In the genomic region with DNA sequence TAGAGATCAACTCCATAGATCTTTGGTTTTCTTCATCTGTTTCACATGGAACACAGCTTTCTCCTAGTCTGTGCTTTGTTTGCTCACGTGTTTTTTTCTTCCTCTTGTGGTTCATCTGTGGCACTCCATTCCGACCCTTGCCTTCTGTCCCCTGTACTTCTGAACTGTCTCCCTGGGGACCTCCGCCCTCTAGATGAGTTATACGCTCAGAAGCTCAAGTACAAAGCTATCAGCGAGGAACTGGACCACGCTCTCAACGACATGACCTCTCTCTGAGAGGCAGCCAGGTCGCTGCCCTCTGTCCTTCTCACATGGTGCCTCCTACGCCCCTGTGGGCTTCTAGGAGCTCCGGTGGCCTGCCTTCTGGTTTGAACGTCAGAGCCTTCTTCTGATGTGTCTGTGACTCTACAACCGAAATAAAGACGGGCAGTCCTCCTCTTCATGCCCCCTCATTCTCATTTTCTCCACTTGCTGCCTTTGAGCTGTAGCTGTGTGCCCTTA, we compare ENCODE assay signal across 1 cellular context.
TF ChIP-seq lines count a peak whose summit lies in the region.

No MANE protein-coding gene starts in this region.

TF ChIP-seq in HepG2, 621 proteins besides CTCF, POLR2A, EP300 and RAD21 (continues in another document):
- TF ChIP-seq FOXM1 (CRISPR knock-in tag; IDR thresholded peaks at IDR 0.05) (no peak), ZNF138 (CRISPR knock-in tag; IDR thresholded peaks at IDR 0.05; ENCODE audit: low read depth) (no peak), NCOR1 (IDR thresholded peaks at IDR 0.05; ENCODE audit: borderline replicate concordance, low read length) (0 out of 2 replicates have a peak, but pooled peaks have one; percentile 58), ZNF333 (CRISPR knock-in tag; IDR thresholded peaks at IDR 0.05; ENCODE audit: borderline replicate concordance) (no peak), ZNF264 (CRISPR knock-in tag; IDR thresholded peaks at IDR 0.05) (no peak), FOXK1 (CRISPR knock-in tag; IDR thresholded peaks at IDR 0.05; ENCODE audit: borderline replicate concordance, low read depth) (no peak), REPIN1 (CRISPR knock-in tag; IDR thresholded peaks at IDR 0.05; ENCODE audit: borderline replicate concordance, low read depth) (0 out of 2 replicates have a peak, but pooled peaks have one; percentile 24), RARA (CRISPR knock-in tag; IDR thresholded peaks at IDR 0.05) (peak; percentile 41), HNF4A (CRISPR knock-in tag; IDR thresholded peaks at IDR 0.05) (peak; percentile 74), GATAD1 (CRISPR knock-in tag; IDR thresholded peaks at IDR 0.05) (no peak), KAT8 (CRISPR knock-in tag; IDR thresholded peaks at IDR 0.05) (no peak), ZNF703 (CRISPR knock-in tag; IDR thresholded peaks at IDR 0.05; ENCODE audit: borderline replicate concordance) (no peak), ZNF766 (CRISPR knock-in tag; IDR thresholded peaks at IDR 0.05; ENCODE audit: borderline replicate concordance) (no peak), ESRRA (CRISPR knock-in tag; IDR thresholded peaks at IDR 0.05; ENCODE audit: low read depth) (0 out of 2 replicates have a peak, but pooled peaks have one; percentile 28), ZNF256 (CRISPR knock-in tag; conservative IDR thresholded peaks at IDR 0.05) (no peak), HOXA3 (CRISPR knock-in tag; IDR thresholded peaks at IDR 0.05) (peak; percentile 55; the same call in 1 of the 2 replicates), NFRKB (IDR thresholded peaks at IDR 0.05) (no peak), ZMYM2 (CRISPR knock-in tag; IDR thresholded peaks at IDR 0.05) (peak; percentile 80), MTA1 (CRISPR knock-in tag; IDR thresholded peaks at IDR 0.05; ENCODE audit: borderline replicate concordance) (0 out of 2 replicates have a peak, but pooled peaks have one; percentile 26), ZNF878 (CRISPR knock-in tag; IDR thresholded peaks at IDR 0.05) (no peak), ZNF761 (CRISPR knock-in tag; conservative IDR thresholded peaks at IDR 0.05) (no peak), NR2F1 (CRISPR knock-in tag; IDR thresholded peaks at IDR 0.05) (peak in 1 of 2 experiments; percentile 15; a peak in 1 of 4 replicates), FOXA1 (IDR thresholded peaks at IDR 0.05) (no peak), FOXA1 (CRISPR knock-in tag; IDR thresholded peaks at IDR 0.05) (no peak), NR2F2 (IDR thresholded peaks at IDR 0.05; ENCODE audit: borderline replicate concordance, low read depth) (0 out of 2 replicates have a peak, but pooled peaks have one; percentile 24), ZFAT (CRISPR knock-in tag; conservative IDR thresholded peaks at IDR 0.05) (no peak), BCL6 (CRISPR knock-in tag; IDR thresholded peaks at IDR 0.05) (peak; percentile 18; the same call in 1 of the 2 replicates)
- TF ChIP-seq, protein P1, sequence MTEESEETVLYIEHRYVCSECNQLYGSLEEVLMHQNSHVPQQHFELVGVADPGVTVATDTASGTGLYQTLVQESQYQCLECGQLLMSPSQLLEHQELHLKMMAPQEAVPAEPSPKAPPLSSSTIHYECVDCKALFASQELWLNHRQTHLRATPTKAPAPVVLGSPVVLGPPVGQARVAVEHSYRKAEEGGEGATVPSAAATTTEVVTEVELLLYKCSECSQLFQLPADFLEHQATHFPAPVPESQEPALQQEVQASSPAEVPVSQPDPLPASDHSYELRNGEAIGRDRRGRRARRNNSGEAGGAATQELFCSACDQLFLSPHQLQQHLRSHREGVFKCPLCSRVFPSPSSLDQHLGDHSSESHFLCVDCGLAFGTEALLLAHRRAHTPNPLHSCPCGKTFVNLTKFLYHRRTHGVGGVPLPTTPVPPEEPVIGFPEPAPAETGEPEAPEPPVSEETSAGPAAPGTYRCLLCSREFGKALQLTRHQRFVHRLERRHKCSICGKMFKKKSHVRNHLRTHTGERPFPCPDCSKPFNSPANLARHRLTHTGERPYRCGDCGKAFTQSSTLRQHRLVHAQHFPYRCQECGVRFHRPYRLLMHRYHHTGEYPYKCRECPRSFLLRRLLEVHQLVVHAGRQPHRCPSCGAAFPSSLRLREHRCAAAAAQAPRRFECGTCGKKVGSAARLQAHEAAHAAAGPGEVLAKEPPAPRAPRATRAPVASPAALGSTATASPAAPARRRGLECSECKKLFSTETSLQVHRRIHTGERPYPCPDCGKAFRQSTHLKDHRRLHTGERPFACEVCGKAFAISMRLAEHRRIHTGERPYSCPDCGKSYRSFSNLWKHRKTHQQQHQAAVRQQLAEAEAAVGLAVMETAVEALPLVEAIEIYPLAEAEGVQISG (CRISPR knock-in tag; IDR thresholded peaks at IDR 0.05), result no peak
- TF ChIP-seq, protein P2, sequence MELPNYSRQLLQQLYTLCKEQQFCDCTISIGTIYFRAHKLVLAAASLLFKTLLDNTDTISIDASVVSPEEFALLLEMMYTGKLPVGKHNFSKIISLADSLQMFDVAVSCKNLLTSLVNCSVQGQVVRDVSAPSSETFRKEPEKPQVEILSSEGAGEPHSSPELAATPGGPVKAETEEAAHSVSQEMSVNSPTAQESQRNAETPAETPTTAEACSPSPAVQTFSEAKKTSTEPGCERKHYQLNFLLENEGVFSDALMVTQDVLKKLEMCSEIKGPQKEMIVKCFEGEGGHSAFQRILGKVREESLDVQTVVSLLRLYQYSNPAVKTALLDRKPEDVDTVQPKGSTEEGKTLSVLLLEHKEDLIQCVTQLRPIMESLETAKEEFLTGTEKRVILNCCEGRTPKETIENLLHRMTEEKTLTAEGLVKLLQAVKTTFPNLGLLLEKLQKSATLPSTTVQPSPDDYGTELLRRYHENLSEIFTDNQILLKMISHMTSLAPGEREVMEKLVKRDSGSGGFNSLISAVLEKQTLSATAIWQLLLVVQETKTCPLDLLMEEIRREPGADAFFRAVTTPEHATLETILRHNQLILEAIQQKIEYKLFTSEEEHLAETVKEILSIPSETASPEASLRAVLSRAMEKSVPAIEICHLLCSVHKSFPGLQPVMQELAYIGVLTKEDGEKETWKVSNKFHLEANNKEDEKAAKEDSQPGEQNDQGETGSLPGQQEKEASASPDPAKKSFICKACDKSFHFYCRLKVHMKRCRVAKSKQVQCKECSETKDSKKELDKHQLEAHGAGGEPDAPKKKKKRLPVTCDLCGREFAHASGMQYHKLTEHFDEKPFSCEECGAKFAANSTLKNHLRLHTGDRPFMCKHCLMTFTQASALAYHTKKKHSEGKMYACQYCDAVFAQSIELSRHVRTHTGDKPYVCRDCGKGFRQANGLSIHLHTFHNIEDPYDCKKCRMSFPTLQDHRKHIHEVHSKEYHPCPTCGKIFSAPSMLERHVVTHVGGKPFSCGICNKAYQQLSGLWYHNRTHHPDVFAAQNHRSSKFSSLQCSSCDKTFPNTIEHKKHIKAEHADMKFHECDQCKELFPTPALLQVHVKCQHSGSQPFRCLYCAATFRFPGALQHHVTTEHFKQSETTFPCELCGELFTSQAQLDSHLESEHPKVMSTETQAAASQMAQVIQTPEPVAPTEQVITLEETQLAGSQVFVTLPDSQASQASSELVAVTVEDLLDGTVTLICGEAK (IDR thresholded peaks at IDR 0.05), result no peak
- TF ChIP-seq, protein P2 (CRISPR knock-in tag; IDR thresholded peaks at IDR 0.05), result no peak
- TF ChIP-seq, protein P3, sequence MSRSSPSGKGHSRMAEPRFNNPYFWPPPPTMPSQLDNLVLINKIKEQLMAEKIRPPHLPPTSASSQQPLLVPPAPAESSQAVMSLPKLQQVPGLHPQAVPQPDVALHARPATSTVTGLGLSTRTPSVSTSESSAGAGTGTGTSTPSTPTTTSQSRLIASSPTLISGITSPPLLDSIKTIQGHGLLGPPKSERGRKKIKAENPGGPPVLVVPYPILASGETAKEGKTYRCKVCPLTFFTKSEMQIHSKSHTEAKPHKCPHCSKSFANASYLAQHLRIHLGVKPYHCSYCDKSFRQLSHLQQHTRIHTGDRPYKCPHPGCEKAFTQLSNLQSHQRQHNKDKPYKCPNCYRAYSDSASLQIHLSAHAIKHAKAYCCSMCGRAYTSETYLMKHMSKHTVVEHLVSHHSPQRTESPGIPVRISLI (CRISPR knock-in tag; IDR thresholded peaks at IDR 0.05; ENCODE audit: borderline replicate concordance), result peak; percentile 58; the same call in 1 of the 2 replicates
- TF ChIP-seq, protein P4, sequence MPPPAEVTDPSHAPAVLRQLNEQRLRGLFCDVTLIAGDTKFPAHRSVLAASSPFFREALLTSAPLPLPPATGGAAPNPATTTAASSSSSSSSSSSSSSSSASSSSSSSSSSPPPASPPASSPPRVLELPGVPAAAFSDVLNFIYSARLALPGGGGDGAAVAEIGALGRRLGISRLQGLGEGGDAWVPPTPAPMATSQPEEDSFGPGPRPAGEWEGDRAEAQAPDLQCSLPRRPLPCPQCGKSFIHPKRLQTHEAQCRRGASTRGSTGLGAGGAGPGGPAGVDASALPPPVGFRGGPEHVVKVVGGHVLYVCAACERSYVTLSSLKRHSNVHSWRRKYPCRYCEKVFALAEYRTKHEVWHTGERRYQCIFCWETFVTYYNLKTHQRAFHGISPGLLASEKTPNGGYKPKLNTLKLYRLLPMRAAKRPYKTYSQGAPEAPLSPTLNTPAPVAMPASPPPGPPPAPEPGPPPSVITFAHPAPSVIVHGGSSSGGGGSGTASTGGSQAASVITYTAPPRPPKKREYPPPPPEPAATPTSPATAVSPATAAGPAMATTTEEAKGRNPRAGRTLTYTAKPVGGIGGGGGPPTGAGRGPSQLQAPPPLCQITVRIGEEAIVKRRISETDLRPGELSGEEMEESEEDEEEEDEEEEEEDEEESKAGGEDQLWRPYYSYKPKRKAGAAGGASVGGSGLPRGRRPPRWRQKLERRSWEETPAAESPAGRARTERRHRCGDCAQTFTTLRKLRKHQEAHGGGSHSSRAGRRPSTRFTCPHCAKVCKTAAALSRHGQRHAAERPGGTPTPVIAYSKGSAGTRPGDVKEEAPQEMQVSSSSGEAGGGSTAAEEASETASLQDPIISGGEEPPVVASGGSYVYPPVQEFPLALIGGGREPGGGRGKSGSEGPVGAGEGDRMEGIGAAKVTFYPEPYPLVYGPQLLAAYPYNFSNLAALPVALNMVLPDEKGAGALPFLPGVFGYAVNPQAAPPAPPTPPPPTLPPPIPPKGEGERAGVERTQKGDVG (CRISPR knock-in tag; IDR thresholded peaks at IDR 0.05; ENCODE audit: borderline replicate concordance), result peak; percentile 75; the same call in 1 of the 2 replicates
- TF ChIP-seq, protein P5, sequence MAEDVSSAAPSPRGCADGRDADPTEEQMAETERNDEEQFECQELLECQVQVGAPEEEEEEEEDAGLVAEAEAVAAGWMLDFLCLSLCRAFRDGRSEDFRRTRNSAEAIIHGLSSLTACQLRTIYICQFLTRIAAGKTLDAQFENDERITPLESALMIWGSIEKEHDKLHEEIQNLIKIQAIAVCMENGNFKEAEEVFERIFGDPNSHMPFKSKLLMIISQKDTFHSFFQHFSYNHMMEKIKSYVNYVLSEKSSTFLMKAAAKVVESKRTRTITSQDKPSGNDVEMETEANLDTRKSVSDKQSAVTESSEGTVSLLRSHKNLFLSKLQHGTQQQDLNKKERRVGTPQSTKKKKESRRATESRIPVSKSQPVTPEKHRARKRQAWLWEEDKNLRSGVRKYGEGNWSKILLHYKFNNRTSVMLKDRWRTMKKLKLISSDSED (CRISPR knock-in tag; IDR thresholded peaks at IDR 0.05), result no peak
- TF ChIP-seq, protein P6, sequence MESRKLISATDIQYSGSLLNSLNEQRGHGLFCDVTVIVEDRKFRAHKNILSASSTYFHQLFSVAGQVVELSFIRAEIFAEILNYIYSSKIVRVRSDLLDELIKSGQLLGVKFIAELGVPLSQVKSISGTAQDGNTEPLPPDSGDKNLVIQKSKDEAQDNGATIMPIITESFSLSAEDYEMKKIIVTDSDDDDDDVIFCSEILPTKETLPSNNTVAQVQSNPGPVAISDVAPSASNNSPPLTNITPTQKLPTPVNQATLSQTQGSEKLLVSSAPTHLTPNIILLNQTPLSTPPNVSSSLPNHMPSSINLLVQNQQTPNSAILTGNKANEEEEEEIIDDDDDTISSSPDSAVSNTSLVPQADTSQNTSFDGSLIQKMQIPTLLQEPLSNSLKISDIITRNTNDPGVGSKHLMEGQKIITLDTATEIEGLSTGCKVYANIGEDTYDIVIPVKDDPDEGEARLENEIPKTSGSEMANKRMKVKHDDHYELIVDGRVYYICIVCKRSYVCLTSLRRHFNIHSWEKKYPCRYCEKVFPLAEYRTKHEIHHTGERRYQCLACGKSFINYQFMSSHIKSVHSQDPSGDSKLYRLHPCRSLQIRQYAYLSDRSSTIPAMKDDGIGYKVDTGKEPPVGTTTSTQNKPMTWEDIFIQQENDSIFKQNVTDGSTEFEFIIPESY (CRISPR knock-in tag; IDR thresholded peaks at IDR 0.05), result peak; percentile 53; the same call in 1 of the 2 replicates
- TF ChIP-seq, protein P7, sequence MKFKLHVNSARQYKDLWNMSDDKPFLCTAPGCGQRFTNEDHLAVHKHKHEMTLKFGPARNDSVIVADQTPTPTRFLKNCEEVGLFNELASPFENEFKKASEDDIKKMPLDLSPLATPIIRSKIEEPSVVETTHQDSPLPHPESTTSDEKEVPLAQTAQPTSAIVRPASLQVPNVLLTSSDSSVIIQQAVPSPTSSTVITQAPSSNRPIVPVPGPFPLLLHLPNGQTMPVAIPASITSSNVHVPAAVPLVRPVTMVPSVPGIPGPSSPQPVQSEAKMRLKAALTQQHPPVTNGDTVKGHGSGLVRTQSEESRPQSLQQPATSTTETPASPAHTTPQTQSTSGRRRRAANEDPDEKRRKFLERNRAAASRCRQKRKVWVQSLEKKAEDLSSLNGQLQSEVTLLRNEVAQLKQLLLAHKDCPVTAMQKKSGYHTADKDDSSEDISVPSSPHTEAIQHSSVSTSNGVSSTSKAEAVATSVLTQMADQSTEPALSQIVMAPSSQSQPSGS (CRISPR knock-in tag; IDR thresholded peaks at IDR 0.05), result 0 out of 2 replicates have a peak, but pooled peaks have one; percentile 5
